In the genomic region with DNA sequence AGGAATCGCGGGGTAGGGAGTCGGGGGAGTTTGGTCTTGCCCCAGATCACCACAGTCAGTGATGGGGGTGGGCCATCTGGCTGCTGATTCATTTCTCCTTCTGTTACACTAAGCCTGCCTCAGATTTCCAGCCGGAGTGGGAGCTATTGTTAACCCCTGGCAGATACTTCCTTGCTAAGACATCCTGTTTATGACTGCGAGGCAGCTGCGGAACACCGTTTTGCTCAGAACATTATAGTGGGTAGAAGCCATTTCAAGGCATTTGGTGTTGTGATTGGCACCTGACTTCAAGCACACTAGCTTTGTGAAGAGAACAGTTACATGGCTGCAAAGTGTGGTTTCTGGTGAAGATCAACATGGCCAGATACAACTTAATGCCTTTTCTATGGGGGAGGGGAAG, we compare ENCODE assay signal across 1 cellular context.
TF ChIP-seq lines count a peak whose summit lies in the region.

No MANE protein-coding gene starts in this region.

TF ChIP-seq in IMR-90, 13 proteins besides CTCF, POLR2A, EP300 and RAD21:
- TF ChIP-seq RCOR1 (IDR thresholded peaks at IDR 0.05; ENCODE audit: insufficient replicate concordance, low read length) (no peak), BHLHE40 (IDR thresholded peaks at IDR 0.05; ENCODE audit: low read depth, low read length) (0 out of 2 replicates have a peak, but pooled peaks have one; percentile 3), RFX5 (IDR thresholded peaks at IDR 0.05; ENCODE audit: low read depth, low read length) (no peak), CHD1 (IDR thresholded peaks at IDR 0.05; ENCODE audit: low read depth, low read length) (no peak), MAZ (IDR thresholded peaks at IDR 0.05; ENCODE audit: borderline replicate concordance, low read depth, low read length) (0 out of 2 replicates have a peak, but pooled peaks have one; percentile 13)
- TF ChIP-seq, protein P1, sequence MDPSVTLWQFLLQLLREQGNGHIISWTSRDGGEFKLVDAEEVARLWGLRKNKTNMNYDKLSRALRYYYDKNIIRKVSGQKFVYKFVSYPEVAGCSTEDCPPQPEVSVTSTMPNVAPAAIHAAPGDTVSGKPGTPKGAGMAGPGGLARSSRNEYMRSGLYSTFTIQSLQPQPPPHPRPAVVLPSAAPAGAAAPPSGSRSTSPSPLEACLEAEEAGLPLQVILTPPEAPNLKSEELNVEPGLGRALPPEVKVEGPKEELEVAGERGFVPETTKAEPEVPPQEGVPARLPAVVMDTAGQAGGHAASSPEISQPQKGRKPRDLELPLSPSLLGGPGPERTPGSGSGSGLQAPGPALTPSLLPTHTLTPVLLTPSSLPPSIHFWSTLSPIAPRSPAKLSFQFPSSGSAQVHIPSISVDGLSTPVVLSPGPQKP (IDR thresholded peaks at IDR 0.05; ENCODE audit: borderline replicate concordance, low read depth, low read length): no peak
TF ChIP-seq in IMR-90: peak in this region for 2.
